Comparison of ENCODE assay signal across 8 cellular contexts in the genomic region with DNA sequence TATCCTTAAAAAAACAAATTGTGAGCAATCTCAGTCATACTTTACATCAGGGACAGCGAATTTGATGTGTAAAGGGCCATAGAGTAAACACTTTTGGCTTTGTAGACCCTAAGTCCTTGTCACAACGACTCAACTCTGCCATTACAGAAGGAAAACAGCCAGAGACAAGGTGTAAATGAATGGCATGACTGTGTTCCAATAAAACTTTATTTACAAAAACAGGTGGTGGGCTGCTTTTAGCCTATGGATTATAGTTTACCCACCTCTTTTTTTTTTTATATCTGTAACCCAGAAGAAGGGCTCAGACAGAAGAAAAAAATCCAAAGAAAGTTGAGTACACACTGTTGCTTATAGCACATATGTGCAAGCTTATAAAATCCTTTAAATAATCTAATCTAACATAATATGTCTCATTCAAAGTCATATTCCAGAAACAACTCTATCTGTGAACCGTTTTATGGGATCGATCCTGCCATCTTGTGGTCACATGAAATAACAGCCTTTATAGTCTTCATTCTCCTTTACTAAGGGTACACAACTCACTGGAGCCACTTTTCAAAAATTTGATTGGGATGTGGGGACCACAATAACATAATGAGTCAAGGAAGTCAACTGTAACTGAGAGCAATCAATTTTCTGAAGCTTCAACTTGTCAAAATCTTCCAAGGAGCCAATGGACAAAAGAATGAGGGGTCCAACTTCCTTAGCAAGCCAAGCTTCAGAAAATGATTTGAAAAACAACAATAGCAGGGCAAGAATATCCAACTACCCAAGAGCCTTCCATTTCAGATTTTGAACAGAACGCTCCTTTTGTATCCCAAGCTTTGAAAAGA.
DNase-seq lines count a peak whose midpoint lies in the region; ATAC-seq, FAIRE-seq and TF ChIP-seq lines count a peak whose summit lies in the region.

No MANE protein-coding gene starts in this region.

- no peak overlapping the region for H3K9ac ChIP-seq in K562 (ENCODE audit: insufficient read depth in 1 of 2, low read depth in 2 of 2, low read length in 2 of 2)

- no peaks in the 10 kb centered on the region for H3K79me2 ChIP-seq in K562 (ENCODE audit: control insufficient read depth, insufficient read depth, low read length)

- intact Hi-C loops in K562 (cut with micrococcal nuclease): loop anchor here (1.0 kb wide), 1 partner anchor 82 kb away; no protein-coding TSS in a partner anchor

- peak; percentile 49 for DNase-seq in GM20000 (ENCODE audit: low spot score)
- peak; percentile 13 for DNase-seq in NCI-H526 treated with DMSO at 0.1 percent for 48 hours (lab: John Stamatoyannopoulos, UW)
- peak; percentile 25 to 53 (median 34) for DNase-seq in K562 (ENCODE audit: extremely low read depth in 1 of 4, low spot score in 3 of 4)
- peak; percentile 51 for DNase-seq in kidney glomerular epithelial cell (lab: John Stamatoyannopoulos, UW)
- DNase-seq in stimulated activated CD4-positive, alpha-beta T cell treated with anti-CD3 and anti-CD28 coated beads, Interleukin-2, amount 100 ng/mL, for 48 hours: no peak
- DNase-seq in stimulated activated CD4-positive, alpha-beta T cell treated with anti-CD3 and anti-CD28 coated beads, Interleukin-2, amount 100 ng/mL, for 24 hours: no peak

- TF ChIP-seq EP300 in K562 (IDR thresholded peaks at IDR 0.05; ENCODE audit: low read length): no peak

- POLR2A ChIA-PET in K562 (lab: Yijun Ruan, JAX): interaction anchor here (0.6 kb wide), 1 partner anchor 90 kb away, joined by 4 read pairs; no protein-coding TSS in a partner anchor

- H3K27me3 ChIP-seq in K562 (ENCODE audit: control insufficient read depth in 2 of 2, insufficient read depth in 2 of 2, low read length in 2 of 2): peaks cover 0 to 8% of the 10 kb centered on the region in 2 experiments; a peak in 1 of 5 replicates

- H3K4me3 ChIP-seq in K562: no peak overlapping the region

- TF ChIP-seq CTCF in C4-2B (conservative IDR thresholded peaks at IDR 0.05) (peak; percentile 68), GM20000 (IDR thresholded peaks at IDR 0.05; ENCODE audit: extremely low read depth, missing control alignments) (no peak), K562 (IDR thresholded peaks at IDR 0.05 in 2 of 3, conservative IDR thresholded peaks at IDR 0.05 in 1 of 3; ENCODE audit: insufficient read depth in 2 of 3, low read depth in 1 of 3, low read length in 3 of 3) (peak; percentile 25 to 63 (median 59); a peak in 5 of 6 replicates)

- ATAC-seq in K562 (peak; percentile 83; the same call in 2 of the 3 replicates), HG03565 (IDR thresholded peaks at IDR 0.05; ENCODE audit: unreplicated experiment) (no peak)

- no peak overlapping the region for H2AFZ ChIP-seq in K562 (ENCODE audit: low read depth, low read length)

- peak in 1 of 2 experiments; percentile 60; a peak in 3 of 4 replicates for TF ChIP-seq RAD21 in K562 (CRISPR knock-in tag; conservative IDR thresholded peaks at IDR 0.05 in 1 of 2, IDR thresholded peaks at IDR 0.05 in 1 of 2)

- no peaks in the 10 kb centered on the region for H3K36me3 ChIP-seq in K562 (ENCODE audit: control insufficient read depth, insufficient read depth, low read length)

- WGBS in K562 (ENCODE audit: insufficient coverage, low coverage, missing lambda C conversion rate): 2% methylated on average over 5 of the region's 5 CpGs

- H3K4me2 ChIP-seq in K562 (ENCODE audit: insufficient read depth, low read length): no peak overlapping the region

- CTCF ChIA-PET in K562 (lab: Yijun Ruan, JAX; ENCODE audit: low intra/inter-chr PET ratio): interaction anchor here (0.7 to 1.5 kb wide), 2 partner anchors 82 to 469 kb away, joined by 4 to 6 read pairs; no protein-coding TSS in a partner anchor

- no peak overlapping the region for H3K27ac ChIP-seq in C4-2B
- no peak overlapping the region for H3K27ac ChIP-seq in K562 (ENCODE audit: extremely low read depth, low read depth, low read length)

- no peaks in the 10 kb centered on the region for H3K9me1 ChIP-seq in K562 (ENCODE audit: control insufficient read depth, insufficient read depth, low read length)

- BruUV-seq in K562 (replicated peaks; lab: Mats Ljungman, UMichigan): no TSS peak

- TF ChIP-seq POLR2A in K562 (conservative IDR thresholded peaks at IDR 0.05): no peak

- in situ Hi-C loops in K562 (cut with MboI): loop anchor here (5.0 kb wide), 1 partner anchor 83 kb away; no protein-coding TSS in a partner anchor

- FAIRE-seq in K562 (lab: Jason Lieb, UNC): peak; percentile 70

- H4K20me1 ChIP-seq in K562 (replicated peaks; ENCODE audit: control insufficient read depth, insufficient read depth, low read length): no peaks in the 10 kb centered on the region

- H3K9me3 ChIP-seq in K562 (replicated peaks; ENCODE audit: control insufficient read depth, insufficient read depth, low read depth, low read length): no peaks in the 10 kb centered on the region

- no peaks in the 10 kb centered on the region for H3K4me1 ChIP-seq in K562 (replicated peaks in 1 of 2; ENCODE audit: control insufficient read depth in 2 of 2, insufficient read depth in 2 of 2, low read length in 2 of 2)

TF ChIP-seq in K562, 482 proteins besides CTCF, POLR2A, EP300 and RAD21 (continues in another document):
- TF ChIP-seq NCOA4 (IDR thresholded peaks at IDR 0.05; ENCODE audit: partially characterized antibody): no peak
- TF ChIP-seq, protein P1, sequence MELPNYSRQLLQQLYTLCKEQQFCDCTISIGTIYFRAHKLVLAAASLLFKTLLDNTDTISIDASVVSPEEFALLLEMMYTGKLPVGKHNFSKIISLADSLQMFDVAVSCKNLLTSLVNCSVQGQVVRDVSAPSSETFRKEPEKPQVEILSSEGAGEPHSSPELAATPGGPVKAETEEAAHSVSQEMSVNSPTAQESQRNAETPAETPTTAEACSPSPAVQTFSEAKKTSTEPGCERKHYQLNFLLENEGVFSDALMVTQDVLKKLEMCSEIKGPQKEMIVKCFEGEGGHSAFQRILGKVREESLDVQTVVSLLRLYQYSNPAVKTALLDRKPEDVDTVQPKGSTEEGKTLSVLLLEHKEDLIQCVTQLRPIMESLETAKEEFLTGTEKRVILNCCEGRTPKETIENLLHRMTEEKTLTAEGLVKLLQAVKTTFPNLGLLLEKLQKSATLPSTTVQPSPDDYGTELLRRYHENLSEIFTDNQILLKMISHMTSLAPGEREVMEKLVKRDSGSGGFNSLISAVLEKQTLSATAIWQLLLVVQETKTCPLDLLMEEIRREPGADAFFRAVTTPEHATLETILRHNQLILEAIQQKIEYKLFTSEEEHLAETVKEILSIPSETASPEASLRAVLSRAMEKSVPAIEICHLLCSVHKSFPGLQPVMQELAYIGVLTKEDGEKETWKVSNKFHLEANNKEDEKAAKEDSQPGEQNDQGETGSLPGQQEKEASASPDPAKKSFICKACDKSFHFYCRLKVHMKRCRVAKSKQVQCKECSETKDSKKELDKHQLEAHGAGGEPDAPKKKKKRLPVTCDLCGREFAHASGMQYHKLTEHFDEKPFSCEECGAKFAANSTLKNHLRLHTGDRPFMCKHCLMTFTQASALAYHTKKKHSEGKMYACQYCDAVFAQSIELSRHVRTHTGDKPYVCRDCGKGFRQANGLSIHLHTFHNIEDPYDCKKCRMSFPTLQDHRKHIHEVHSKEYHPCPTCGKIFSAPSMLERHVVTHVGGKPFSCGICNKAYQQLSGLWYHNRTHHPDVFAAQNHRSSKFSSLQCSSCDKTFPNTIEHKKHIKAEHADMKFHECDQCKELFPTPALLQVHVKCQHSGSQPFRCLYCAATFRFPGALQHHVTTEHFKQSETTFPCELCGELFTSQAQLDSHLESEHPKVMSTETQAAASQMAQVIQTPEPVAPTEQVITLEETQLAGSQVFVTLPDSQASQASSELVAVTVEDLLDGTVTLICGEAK (IDR thresholded peaks at IDR 0.05): peak; percentile 88
- TF ChIP-seq, protein P1 (CRISPR knock-in tag; IDR thresholded peaks at IDR 0.05): peak; percentile 48; the same call in 1 of the 2 replicates
- no peak for TF ChIP-seq L3MBTL2 (IDR thresholded peaks at IDR 0.05)

Comparison
In these comparisons a context has a peak if more than half of its experiments do, and no peak if none do; other contexts are left out.
1. DNase-seq: peak in GM20000 (single experiment), NCI-H526 treated with DMSO at 0.1 percent for 48 hours (single experiment), K562 (4 of 4) and kidney glomerular epithelial cell (single experiment); none in stimulated activated CD4-positive, alpha-beta T cell treated with anti-CD3 and anti-CD28 coated beads, Interleukin-2, amount 100 ng/mL, for 48 hours (0 of 2) and stimulated activated CD4-positive, alpha-beta T cell treated with anti-CD3 and anti-CD28 coated beads, Interleukin-2, amount 100 ng/mL, for 24 hours (0 of 2).